In genomic region chr9:99184427-99185327, GRCh38 we compare ENCODE assay signal across 8 cellular contexts. TPM values are rescaled to one million over a fixed set of nuclear protein-coding genes. Genes with fewer than 3 reads are reported as not detected.
DNase-seq lines count a peak whose midpoint lies in the region; ATAC-seq and TF ChIP-seq lines count a peak whose summit lies in the region.

No MANE protein-coding gene starts in this region.

- no peaks in the 10 kb centered on the region for H4K20me1 ChIP-seq in HCT116 (ENCODE audit: insufficient read depth)
- no peaks in the 10 kb centered on the region for H4K20me1 ChIP-seq in SK-N-SH (ENCODE audit: insufficient read depth)

- CTCF ChIA-PET in HCT116 (lab: Charles Lee) (interaction anchor here (0.7 to 2.1 kb wide), 8 partner anchors 11 to 1542 kb away, joined by 3 to 4 read pairs (median 4); no protein-coding TSS in a partner anchor), SK-N-SH (lab: Yijun Ruan, JAX) (interaction anchor here (0.5 to 5.5 kb wide), 61 partner anchors 9 to 1416 kb away, joined by 3 to 66 read pairs (median 5); partner anchors contain the start of genes ALG2, ERP44, INVS and SEC61B)

- H2AFZ ChIP-seq in HCT116 (ENCODE audit: low read depth, low read length, poor library complexity, severe bottlenecking): peak overlapping the region; percentile 71
- H2AFZ ChIP-seq in SK-N-SH (ENCODE audit: low read depth): peak overlapping the region; percentile 84

- H3K36me3 ChIP-seq in HCT116 (ENCODE audit: control insufficient read depth in 1 of 2, insufficient read depth in 2 of 2, low read length in 2 of 2) (no peaks in the 10 kb centered on the region), SK-N-SH (replicated peaks in 1 of 2; ENCODE audit: control insufficient read depth in 1 of 2, insufficient read depth in 2 of 2, low read length in 1 of 2) (no peaks in the 10 kb centered on the region)

- in situ Hi-C loops in G401 (cut with HindIII; ENCODE audit: low sequenced_read_pairs): no loop called here

- H3K4me3 ChIP-seq in HCT116 (replicated peaks in 1 of 2; ENCODE audit: low read depth in 1 of 2, low read length in 2 of 2) (no peak overlapping the region), NB4 (ENCODE audit: low read depth, low read length) (no peak overlapping the region), SK-N-SH (ENCODE audit: low read depth in 2 of 2, low read length in 1 of 2) (peak overlapping the region in 1 of 2 experiments; percentile 20; a peak in 1 of 4 replicates)

- no peaks in the 10 kb centered on the region for H3K36me3 Mint-ChIP-seq in activated naive CD4-positive, alpha-beta T cell treated with anti-CD3 and anti-CD28 coated beads, Interleukin-2, amount 50 U/mL, for 24 hours
- no peaks in the 10 kb centered on the region for H3K36me3 Mint-ChIP-seq in type B pancreatic cell

- no peaks in the 10 kb centered on the region for H3K9me3 Mint-ChIP-seq in activated naive CD4-positive, alpha-beta T cell treated with anti-CD3 and anti-CD28 coated beads, Interleukin-2, amount 50 U/mL, for 24 hours
- no peaks in the 10 kb centered on the region for H3K9me3 Mint-ChIP-seq in type B pancreatic cell

- TF ChIP-seq CTCF in HCT116 (IDR thresholded peaks at IDR 0.05 in 2 of 3, conservative IDR thresholded peaks at IDR 0.05 in 1 of 3; ENCODE audit: borderline replicate concordance in 1 of 3, insufficient read depth in 1 of 3, low read depth in 2 of 3, low read length in 2 of 3) (peak; percentile 66 to 94 (median 91)), NB4 (IDR thresholded peaks at IDR 0.05; ENCODE audit: low read depth, low read length) (peak; percentile 93), SK-N-SH (IDR thresholded peaks at IDR 0.05) (peak; percentile 94), type B pancreatic cell (conservative IDR thresholded peaks at IDR 0.05) (peak; percentile 98)

- H3K27ac ChIP-seq in HCT116 (ENCODE audit: low read depth, low read length): no peak overlapping the region
- H3K27ac ChIP-seq in SK-N-SH (ENCODE audit: low read depth in 2 of 2, low read length in 1 of 2): peak overlapping the region; percentile 2 to 66; a peak in 3 of 4 replicates

- intact Hi-C loops in HCT116 (cut with micrococcal nuclease) (loop anchor here (1.0 to 10.0 kb wide), 5 partner anchors 620 to 1411 kb away; no protein-coding TSS in a partner anchor), head of caudate nucleus (cut with DNase I) (no loop called here), posterior cingulate gyrus (cut with DNase I) (loop anchor here (2.0 to 10.0 kb wide), 3 partner anchors 36 to 1138 kb away; partner anchors contain the start of gene ALG2)

- peaks cover 20% of the 10 kb centered on the region for H3K4me1 Mint-ChIP-seq in activated naive CD4-positive, alpha-beta T cell treated with anti-CD3 and anti-CD28 coated beads, Interleukin-2, amount 50 U/mL, for 24 hours
- peaks cover 10% of the 10 kb centered on the region for H3K4me1 Mint-ChIP-seq in type B pancreatic cell (ENCODE audit: unreplicated experiment)

- H3K9me2 ChIP-seq in HCT116 (ENCODE audit: insufficient read depth) (no peaks in the 10 kb centered on the region), SK-N-SH (no peaks in the 10 kb centered on the region)

- H3F3A ChIP-seq in SK-N-SH (replicated peaks; ENCODE audit: insufficient read depth): no peaks in the 10 kb centered on the region

- H3K9ac ChIP-seq in HCT116 (ENCODE audit: low read length) (no peak overlapping the region), SK-N-SH (no peak overlapping the region)

- ATAC-seq in HCT116: peak; percentile 94

- no peak for TF ChIP-seq EP300 in SK-N-SH (IDR thresholded peaks at IDR 0.05; ENCODE audit: borderline replicate concordance in 1 of 2, low read depth in 1 of 2, low read length in 1 of 2)

- no peak for TF ChIP-seq POLR2A in HCT116 (IDR thresholded peaks at IDR 0.05; ENCODE audit: borderline replicate concordance, extremely low read depth, insufficient read depth, insufficient read length)
- TF ChIP-seq POLR2A in NB4 (IDR thresholded peaks at IDR 0.05; ENCODE audit: extremely low read depth, insufficient read length): no peak

- H3K27ac Mint-ChIP-seq in activated naive CD4-positive, alpha-beta T cell treated with anti-CD3 and anti-CD28 coated beads, Interleukin-2, amount 50 U/mL, for 24 hours: no peak overlapping the region
- H3K27ac Mint-ChIP-seq in type B pancreatic cell: peak overlapping the region; percentile 60

- H3K4me3 Mint-ChIP-seq in activated naive CD4-positive, alpha-beta T cell treated with anti-CD3 and anti-CD28 coated beads, Interleukin-2, amount 50 U/mL, for 24 hours: peak overlapping the region; percentile 39
- H3K4me3 Mint-ChIP-seq in type B pancreatic cell: no peak overlapping the region

- H3K27me3 Mint-ChIP-seq in activated naive CD4-positive, alpha-beta T cell treated with anti-CD3 and anti-CD28 coated beads, Interleukin-2, amount 50 U/mL, for 24 hours: no peaks in the 10 kb centered on the region
- peaks cover 44% of the 10 kb centered on the region for H3K27me3 Mint-ChIP-seq in type B pancreatic cell

- H3K79me2 ChIP-seq in HCT116 (ENCODE audit: insufficient read depth, low read length) (no peaks in the 10 kb centered on the region), SK-N-SH (ENCODE audit: insufficient read depth) (no peaks in the 10 kb centered on the region)

- H3K9me3 ChIP-seq in HCT116 (ENCODE audit: control insufficient read depth in 1 of 2, insufficient read depth in 1 of 2, low read depth in 1 of 2, low read length in 2 of 2): no peaks in the 10 kb centered on the region
- H3K9me3 ChIP-seq in SK-N-SH: no peaks in the 10 kb centered on the region

- H3K4me1 ChIP-seq in HCT116 (ENCODE audit: control insufficient read depth in 1 of 2, insufficient read depth in 2 of 2, low read length in 2 of 2) (peaks cover 0 to 4% of the 10 kb centered on the region in 2 experiments; a peak in 1 of 4 replicates), SK-N-SH (ENCODE audit: control insufficient read depth in 1 of 2, insufficient read depth in 2 of 2, low read depth in 1 of 2, low read length in 1 of 2) (peaks cover 3 to 29% of the 10 kb centered on the region in 2 experiments; a peak in 1 of 4 replicates)

- POLR2A ChIA-PET in HCT116 (lab: Charles Lee): no interaction called here
- POLR2A ChIA-PET in SK-N-SH (lab: Yijun Ruan, JAX): interaction anchor here (0.8 to 1.4 kb wide), 2 partner anchors 13 to 14 kb away, joined by 4 read pairs; no protein-coding TSS in a partner anchor

- H3K4me2 ChIP-seq in HCT116 (ENCODE audit: low read length): no peak overlapping the region
- H3K4me2 ChIP-seq in SK-N-SH: peak overlapping the region; percentile 53; the same call in 1 of the 2 replicates

- DNase-seq in G401 (ENCODE audit: low spot score) (peak; percentile 95), HCT116 (ENCODE audit: low read depth, low spot score) (peak; percentile 74), NB4 (ENCODE audit: low read depth) (peak; percentile 82), SK-N-SH (peak; percentile 77), head of caudate nucleus (peak; percentile 77 to 96 (median 90)), posterior cingulate gyrus (peak; percentile 74 to 98 (median 88)), type B pancreatic cell (ENCODE audit: extremely low spot score, unreplicated experiment) (peak; percentile 83)

- BruUV-seq in HCT116 (replicated peaks; lab: Mats Ljungman, UMichigan): no TSS peak

- WGBS in SK-N-SH (ENCODE audit: low lambda C conversion rate): 12% methylated on average over 14 of the region's 31 CpGs

- RAD21 ChIA-PET in HCT116 (lab: Charles Lee; ENCODE audit: low non-redundant PET in 1 of 2, low total read pairs in 2 of 2, uncharacterized antibody in 2 of 2, unreplicated experiment in 2 of 2): interaction anchor here (0.7 to 1.0 kb wide), 2 partner anchors 36 to 48 kb away, joined by 3 read pairs; no protein-coding TSS in a partner anchor

- TF ChIP-seq RAD21 in HCT116 (IDR thresholded peaks at IDR 0.05; ENCODE audit: low read depth) (peak; percentile 88), SK-N-SH (IDR thresholded peaks at IDR 0.05; ENCODE audit: low read length) (peak; percentile 96)

- H3K27me3 ChIP-seq in HCT116 (ENCODE audit: insufficient read depth, low read length) (peaks cover 6% of the 10 kb centered on the region; the same call in 1 of the 2 replicates), SK-N-SH (ENCODE audit: insufficient read depth) (no peaks in the 10 kb centered on the region)

TF ChIP-seq in HCT116, 20 proteins besides CTCF, POLR2A, EP300 and RAD21:
- TF ChIP-seq TCF7L2 (IDR thresholded peaks at IDR 0.05; ENCODE audit: borderline replicate concordance, extremely low read depth, insufficient read depth, insufficient read length) (peak; percentile 29), YY1 (IDR thresholded peaks at IDR 0.05; ENCODE audit: extremely low read depth, insufficient replicate concordance, low read depth, low read length) (no peak), FOSL1 (IDR thresholded peaks at IDR 0.05; ENCODE audit: low read depth) (no peak), CEBPB (IDR thresholded peaks at IDR 0.05; ENCODE audit: low read depth) (no peak), EZH2phosphoT487 (IDR thresholded peaks at IDR 0.05; ENCODE audit: borderline replicate concordance) (no peak), POLR2AphosphoS5 (IDR thresholded peaks at IDR 0.05; ENCODE audit: low read depth, low read length) (no peak)
TF ChIP-seq in HCT116: peak in this region for 1.

TF ChIP-seq in SK-N-SH, 30 proteins besides CTCF, POLR2A, EP300 and RAD21 (continues in another document):
- TF ChIP-seq MEF2A (IDR thresholded peaks at IDR 0.05; ENCODE audit: borderline replicate concordance, low read depth): no peak
- no peak for TF ChIP-seq IRF3 (IDR thresholded peaks at IDR 0.05; ENCODE audit: low read depth, low read length)
- no peak for TF ChIP-seq MXI1 (IDR thresholded peaks at IDR 0.05; ENCODE audit: low read depth, low read length)

RNA-seq across cellular contexts. Expression of gene ALG2, which starts 37.1 kb away (rescaled TPM):
- 24.3 and 34.5 TPM in 2 replicates for total RNA-seq in G401 (2014; rRNA removed; shearing (Covaris generic))
- total RNA-seq in HCT116 (2021; ENCODE audit: unreplicated experiment) (27.9 TPM), type B pancreatic cell (ENCODE audit: low replicate concordance) (35.3 and 45.7 TPM in 2 replicates)
- polyA plus RNA-seq in HCT116 (2012): 21.6 and 26.0 TPM in 2 replicates
- 31.6 and 35.6 TPM in 2 replicates for polyA plus RNA-seq in SK-N-SH (2012; rRNA removed)
- 33.3 and 33.7 TPM in 2 replicates for polyA plus RNA-seq in SK-N-SH (2012; cell fraction: cytosol; rRNA removed)
- polyA plus RNA-seq in SK-N-SH (2012; cell fraction: nucleus; rRNA removed): 29.3 and 39.1 TPM in 2 replicates

RNA-seq across cellular contexts. Expression of gene SEC61B, which starts 37.4 kb away (rescaled TPM):
- 84.4 and 164 TPM in 2 replicates for total RNA-seq in G401 (2014; rRNA removed; shearing (Covaris generic))
- 125 TPM for total RNA-seq in HCT116 (2021; ENCODE audit: unreplicated experiment)
- 118 and 123 TPM in 2 replicates for polyA plus RNA-seq in HCT116 (2012)
- 154 and 174 TPM in 2 replicates for polyA plus RNA-seq in SK-N-SH (2012; rRNA removed)
- 165 and 169 TPM in 2 replicates for polyA plus RNA-seq in SK-N-SH (2012; cell fraction: cytosol; rRNA removed)
- 63.5 and 75.2 TPM in 2 replicates for polyA plus RNA-seq in SK-N-SH (2012; cell fraction: nucleus; rRNA removed)
- 133 and 137 TPM in 2 replicates for total RNA-seq in type B pancreatic cell (ENCODE audit: low replicate concordance)
